17 cellular contexts compared by ENCODE assay signal in the genomic region with DNA sequence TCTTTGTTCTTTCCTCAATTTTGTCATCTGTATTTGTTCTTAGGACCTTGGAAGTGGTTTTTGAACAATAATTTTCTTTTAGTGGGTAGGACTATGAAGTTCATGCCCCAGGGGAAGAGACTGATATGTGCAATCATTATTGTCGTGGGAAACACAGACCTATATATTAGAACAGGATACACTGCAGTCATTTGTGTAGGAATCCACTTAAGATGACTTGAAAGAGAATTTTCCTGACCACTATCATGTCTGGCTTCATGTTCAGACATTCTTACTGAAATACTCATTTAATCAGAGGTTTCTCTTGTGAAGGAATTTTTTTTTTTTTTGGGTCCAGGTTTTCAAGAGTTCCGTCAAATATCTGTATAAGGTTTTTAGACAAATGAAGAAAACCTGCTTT.
DNase-seq lines count a peak whose midpoint lies in the region; ATAC-seq and TF ChIP-seq lines count a peak whose summit lies in the region.
"Had no signal": no experiment of that assay in that cellular context is flagged by ENCODE, and none has a peak within 500 bp of the region (broad histone marks: within the 10 kb centered on the region; RNA-seq: fewer than 3 reads in every experiment).

No MANE protein-coding gene starts in this region.

- H3K4me1 ChIP-seq in DND-41 (ENCODE audit: insufficient read depth, low read length) (peaks cover 37% of the 10 kb centered on the region), SK-N-SH (ENCODE audit: control insufficient read depth in 1 of 2, insufficient read depth in 2 of 2, low read depth in 1 of 2, low read length in 1 of 2) (peaks cover 2 to 41% of the 10 kb centered on the region in 2 experiments; a peak in 3 of 4 replicates), fibroblast of lung (ENCODE audit: control insufficient read depth, extremely low read depth, insufficient read depth, low read length) (peaks cover 2% of the 10 kb centered on the region), osteoblast (ENCODE audit: insufficient read depth, low read length) (peaks cover 52% of the 10 kb centered on the region), prostate gland (replicated peaks) (no peaks in the 10 kb centered on the region), transverse colon (no peaks in the 10 kb centered on the region)

- H3K27me3 ChIP-seq in DND-41 (ENCODE audit: insufficient read depth, low read length, poor library complexity) (no peaks in the 10 kb centered on the region), SK-N-SH (ENCODE audit: insufficient read depth) (no peaks in the 10 kb centered on the region), fibroblast of lung (ENCODE audit: control insufficient read depth, insufficient read depth, low read length) (no peaks in the 10 kb centered on the region), osteoblast (ENCODE audit: insufficient read depth, low read length) (no peaks in the 10 kb centered on the region), prostate gland (replicated peaks; ENCODE audit: insufficient read depth) (no peaks in the 10 kb centered on the region), transverse colon (no peaks in the 10 kb centered on the region)
- H3K27me3 ChIP-seq: MG63 had no signal

- H3F3A ChIP-seq in SK-N-SH (replicated peaks; ENCODE audit: insufficient read depth) = peaks cover 57% of the 10 kb centered on the region

- H4K20me1 ChIP-seq in DND-41 (ENCODE audit: insufficient read depth, low read length) (no peaks in the 10 kb centered on the region), SK-N-SH (ENCODE audit: insufficient read depth) (no peaks in the 10 kb centered on the region), fibroblast of lung (ENCODE audit: control insufficient read depth, extremely low read depth, insufficient read depth, low read length) (no peaks in the 10 kb centered on the region), osteoblast (ENCODE audit: insufficient read depth, low read length) (no peaks in the 10 kb centered on the region)

- peak in 1 of 2 experiments; percentile 58; a peak in 1 of 4 replicates for TF ChIP-seq EP300 in SK-N-SH (IDR thresholded peaks at IDR 0.05; ENCODE audit: borderline replicate concordance in 1 of 2, low read depth in 1 of 2, low read length in 1 of 2)
- TF ChIP-seq EP300 in transverse colon (IDR thresholded peaks at IDR 0.05; ENCODE audit: low read depth) = no peak

- H3K4me3 ChIP-seq in DND-41 (ENCODE audit: low read depth in 1 of 2, low read length in 2 of 2) = no peak overlapping the region
- H3K4me3 ChIP-seq in SK-N-SH (ENCODE audit: low read depth in 2 of 2, low read length in 1 of 2) = no peak overlapping the region
- H3K4me3 ChIP-seq in fibroblast of lung (replicated peaks in 1 of 4; ENCODE audit: control extremely low read depth in 1 of 4, insufficient read depth in 1 of 4, low read depth in 3 of 4, low read length in 4 of 4) = no peak overlapping the region
- no peak overlapping the region for H3K4me3 ChIP-seq in osteoblast (ENCODE audit: insufficient read depth, low read length)
- H3K4me3 ChIP-seq in prostate gland = no peak overlapping the region
- H3K4me3 ChIP-seq in transverse colon = no peak overlapping the region
- H3K4me3 ChIP-seq: GM12878, MG63 had no signal

- no peak for TF ChIP-seq POLR2A in prostate gland (IDR thresholded peaks at IDR 0.05)
- no peak for TF ChIP-seq POLR2A in transverse colon (IDR thresholded peaks at IDR 0.05)

- no peaks in the 10 kb centered on the region for H3K9me2 ChIP-seq in SK-N-SH

- in situ Hi-C loops in transverse colon (cut with MboI; ENCODE audit: low pct_ligation_motif_present in 1 of 4, low pct_unique_long_range_greater_than_20kb in 1 of 4, low sequenced_read_pairs in 3 of 4) = no loop called here

- H3K36me3 ChIP-seq in DND-41 (ENCODE audit: insufficient read depth, low read length) (no peaks in the 10 kb centered on the region), SK-N-SH (replicated peaks in 1 of 2; ENCODE audit: control insufficient read depth in 1 of 2, insufficient read depth in 2 of 2, low read length in 1 of 2) (no peaks in the 10 kb centered on the region), fibroblast of lung (ENCODE audit: control insufficient read depth, insufficient read depth, low read length) (no peaks in the 10 kb centered on the region), osteoblast (ENCODE audit: insufficient read depth, low read length) (no peaks in the 10 kb centered on the region), prostate gland (no peaks in the 10 kb centered on the region), transverse colon (no peaks in the 10 kb centered on the region)
- H3K36me3 ChIP-seq: MG63 had no signal

- H3K27ac ChIP-seq in DND-41 (ENCODE audit: low read length) (no peak overlapping the region; the same call in 1 of the 2 replicates), SK-N-SH (ENCODE audit: low read depth in 2 of 2, low read length in 1 of 2) (peak overlapping the region; percentile 82 to 99), fibroblast of lung (ENCODE audit: insufficient read depth, low read length) (no peak overlapping the region), osteoblast (ENCODE audit: low read depth, low read length) (peak overlapping the region; percentile 97), prostate gland (no peak overlapping the region), transverse colon (no peak overlapping the region)

- H2AFZ ChIP-seq in DND-41 (ENCODE audit: low read depth, low read length) (no peak overlapping the region), SK-N-SH (ENCODE audit: low read depth) (no peak overlapping the region; the same call in 1 of the 2 replicates), fibroblast of lung (ENCODE audit: low read length) (no peak overlapping the region), osteoblast (ENCODE audit: low read length) (no peak overlapping the region)

- ATAC-seq in DND-41 (ENCODE audit: insufficient read depth, low read depth) (no peak), HG03045 (IDR thresholded peaks at IDR 0.05; ENCODE audit: unreplicated experiment) (no peak)
- ATAC-seq: GM12878 had no signal

- H3K4me2 ChIP-seq in DND-41 (ENCODE audit: insufficient read depth, low read length) (peak overlapping the region; percentile 52; the same call in 1 of the 2 replicates), SK-N-SH (peak overlapping the region; percentile 5; the same call in 1 of the 2 replicates), fibroblast of lung (ENCODE audit: extremely low read depth, insufficient read depth, low read length) (no peak overlapping the region), osteoblast (ENCODE audit: insufficient read depth, low read length) (peak overlapping the region; percentile 36)

- H3K9ac ChIP-seq in DND-41 (ENCODE audit: low read depth, low read length) (no peak overlapping the region; the same call in 1 of the 2 replicates), SK-N-SH (peak overlapping the region; percentile 73; the same call in 1 of the 2 replicates), fibroblast of lung (ENCODE audit: insufficient read depth, low read length) (no peak overlapping the region)

- POLR2A ChIA-PET in SK-N-SH (lab: Yijun Ruan, JAX) = no interaction called here

- 33% methylated on average over 2 of the region's 2 CpGs for WGBS in SK-N-SH (ENCODE audit: low lambda C conversion rate)
- WGBS in prostate gland = 72% methylated on average over 2 of the region's 2 CpGs
- whole genome bisulfite sequencing in transverse colon (ENCODE audit: low coverage in 1 of 2), 2 donors = 69 to 100% methylated on average over 2 of the region's 2 CpGs

- H3K79me2 ChIP-seq in DND-41 (ENCODE audit: insufficient read depth, low read length) (no peaks in the 10 kb centered on the region), SK-N-SH (ENCODE audit: insufficient read depth) (no peaks in the 10 kb centered on the region), fibroblast of lung (ENCODE audit: control insufficient read depth, insufficient read depth, low read length) (no peaks in the 10 kb centered on the region), osteoblast (ENCODE audit: insufficient read depth, low read length) (no peaks in the 10 kb centered on the region)

- no peak for TF ChIP-seq RAD21 in SK-N-SH (IDR thresholded peaks at IDR 0.05; ENCODE audit: low read length)

- CTCF ChIA-PET in SK-N-SH (lab: Yijun Ruan, JAX) = interaction anchor here (0.6 kb wide), 1 partner anchor 65 kb away, joined by 3 read pairs; no protein-coding TSS in a partner anchor

- intact Hi-C loops in prostate gland (cut with DNase I) = no loop called here
- intact Hi-C loops in transverse colon (cut with DNase I; ENCODE audit: low total_unique reads) = no loop called here

- H3K9me3 ChIP-seq in DND-41 (ENCODE audit: insufficient read depth, low read length, severe bottlenecking) = no peaks in the 10 kb centered on the region
- H3K9me3 ChIP-seq in SK-N-SH = no peaks in the 10 kb centered on the region
- no peaks in the 10 kb centered on the region for H3K9me3 ChIP-seq in fibroblast of lung (ENCODE audit: control insufficient read depth, insufficient read depth, low read depth, low read length)
- H3K9me3 ChIP-seq in osteoblast (ENCODE audit: low read depth, low read length) = no peaks in the 10 kb centered on the region
- no peaks in the 10 kb centered on the region for H3K9me3 ChIP-seq in prostate gland
- no peaks in the 10 kb centered on the region for H3K9me3 ChIP-seq in transverse colon
- H3K9me3 ChIP-seq: MG63 had no signal

- TF ChIP-seq CTCF in DND-41 (IDR thresholded peaks at IDR 0.05; ENCODE audit: borderline replicate concordance, extremely low read depth, low read length, poor library complexity, severe bottlenecking) = no peak
- no peak for TF ChIP-seq CTCF in SK-N-SH (IDR thresholded peaks at IDR 0.05)
- no peak for TF ChIP-seq CTCF in fibroblast of lung (conservative IDR thresholded peaks at IDR 0.05 in 1 of 2, IDR thresholded peaks at IDR 0.05 in 1 of 2; ENCODE audit: low read depth in 1 of 2, low read length in 2 of 2)
- TF ChIP-seq CTCF in osteoblast (IDR thresholded peaks at IDR 0.05; ENCODE audit: extremely low read depth, low read depth, low read length) = no peak
- no peak for TF ChIP-seq CTCF in prostate gland (IDR thresholded peaks at IDR 0.05)
- TF ChIP-seq CTCF in transverse colon (IDR thresholded peaks at IDR 0.05) = no peak

- DNase-seq in DND-41 (no peak), SK-N-SH (no peak), fibroblast of lung (ENCODE audit: low read depth in 2 of 2) (peak; percentile 13 to 99), osteoblast (ENCODE audit: insufficient read length, low spot score, missing footprints) (peak; percentile 44), prostate gland (ENCODE audit: low spot score) (no peak), transverse colon (no peak), NOMO-1 (lab: John Stamatoyannopoulos, UW; ENCODE audit: unreplicated experiment in 2 of 2) (no peak)
- DNase-seq: activated naive CD8-positive, alpha-beta T cell treated with anti-CD3 and anti-CD28 coated beads for 36 hours; activated T-cell treated with anti-CD3 and anti-CD28 coated beads for 4 hours; C1 segment of cervical spinal cord; DMS79 treated with DMSO at 0.1 percent for 48 hours; NCI-H2081 treated with DMSO at 0.1 percent for 48 hours; NCI-H774; T-helper 9 cell had no signal

TF ChIP-seq in SK-N-SH, 30 proteins besides CTCF, POLR2A, EP300 and RAD21 (continues in another document):
- TF ChIP-seq POLR2AphosphoS5 (IDR thresholded peaks at IDR 0.05; ENCODE audit: low read depth, low read length) (no peak), TEAD4 (IDR thresholded peaks at IDR 0.05; ENCODE audit: borderline replicate concordance, insufficient read depth) (peak; percentile 30; the same call in 1 of the 2 replicates), SMC3 (IDR thresholded peaks at IDR 0.05; ENCODE audit: low read depth, low read length) (no peak)

Comparison
In these comparisons a context has a peak if more than half of its experiments do, and no peak if none do; other contexts are left out.
1. DNase-seq: peak in fibroblast of lung (2 of 2) and osteoblast (single experiment); none in DND-41 (single experiment), SK-N-SH (single experiment), prostate gland (single experiment), transverse colon (single experiment) and NOMO-1 (0 of 2).
2. H3K27ac ChIP-seq: peak in SK-N-SH (2 of 2) and osteoblast (single experiment); none in DND-41 (single experiment), fibroblast of lung (single experiment), prostate gland (0 of 2) and transverse colon (0 of 4).